In the genomic region with DNA sequence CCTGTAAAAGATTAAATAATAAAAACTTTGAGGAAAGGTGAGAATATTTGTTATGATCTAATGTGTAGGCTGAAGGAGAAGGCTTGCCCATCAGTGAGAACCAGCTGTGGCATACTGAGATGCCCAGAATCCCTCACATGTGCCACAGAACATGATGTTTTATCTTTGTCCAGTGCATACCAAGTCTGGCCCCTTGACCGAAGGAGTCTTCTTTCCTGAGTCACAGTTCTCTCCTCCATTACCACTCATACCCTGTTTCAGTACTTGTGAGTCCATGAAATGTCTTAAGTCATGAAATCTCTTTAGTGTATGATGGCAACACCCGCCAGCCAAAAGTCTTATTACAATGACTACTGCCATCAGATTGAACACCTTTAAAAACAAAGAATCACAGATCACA, we compare ENCODE assay signal across 27 cellular contexts.
"Had no signal": no experiment of that assay in that cellular context is flagged by ENCODE, and none has a peak within 500 bp of the region (broad histone marks: within the 10 kb centered on the region; RNA-seq: fewer than 3 reads in every experiment).

No MANE protein-coding gene starts in this region.

- H3K36me3 ChIP-seq: stomach, suprapubic skin, thoracic aorta, thyroid gland, tibial artery, tibial nerve, transverse colon, upper lobe of left lung, upper lobe of right lung, uterus, vagina had no signal

- DNase-seq: stimulated activated CD4-positive, alpha-beta T cell treated with anti-CD3 and anti-CD28 coated beads, Interleukin-2, amount 100 ng/mL, for 48 hours; stimulated activated CD4-positive, alpha-beta T cell treated with anti-CD3 and anti-CD28 coated beads, Interleukin-4, amount 100 ng/mL, for 1 hour; stimulated activated CD4-positive, alpha-beta T cell treated with anti-CD3 and anti-CD28 coated beads, Interleukin-4, amount 100 ng/mL, for 24 hours; stimulated activated CD4-positive, alpha-beta T cell treated with anti-CD3 and anti-CD28 coated beads, Interleukin-4, amount 100 ng/mL, for 4 hours; stimulated activated CD8-positive, alpha-beta memory T cell treated with anti-CD3 and anti-CD28 coated beads, Interleukin-4, amount 100 ng/mL, for 48 hours; stimulated activated naive B cell treated with anti-CD40 and anti-IgM and Interleukin-4, amounts not matched to agents 10 μg/mL and 1 μg/mL and 100 μg/mL, for 72 hours; stimulated activated naive CD4-positive, alpha-beta T cell; stimulated activated naive CD4-positive, alpha-beta T cell treated with Interleukin-2 at 50 U/mL for 16 hours; stimulated activated naive CD8-positive, alpha-beta T cell treated with anti-CD3 and anti-CD28 coated beads, Interleukin-15, amount 100 ng/mL, for 72 hours; stimulated activated naive CD8-positive, alpha-beta T cell treated with anti-CD3 and anti-CD28 coated beads, Interleukin-15, Interleukin-2, amounts not matched to agents 100 U/mL and 50 U/mL, for 24 hours; stomach; substantia nigra; testis; thyroid gland; tibial artery; transverse colon; trophoblast cell; upper lobe of left lung; upper lobe of right lung; uterus had no signal

- ATAC-seq: stimulated activated effector memory CD8-positive, alpha-beta T cell treated with anti-CD3 and anti-CD28 coated beads, Interleukin-12 subunit alpha, Interleukin-12 subunit beta, amount 100 ng/mL, for 72 hours; stimulated activated memory B cell treated with anti-CD40 and anti-IgM and Interleukin-4, amounts not matched to agents 10 μg/mL and 1 μg/mL and 100 μg/mL, for 72 hours; stimulated activated naive B cell treated with anti-CD40 and anti-IgM and Interleukin-4, amounts not matched to agents 10 μg/mL and 1 μg/mL and 100 μg/mL, for 72 hours; stimulated activated naive CD8-positive, alpha-beta T cell treated with anti-CD3 and anti-CD28 coated beads, Interleukin-15, amount 100 ng/mL, for 72 hours; stimulated activated naive CD8-positive, alpha-beta T cell treated with anti-CD3 and anti-CD28 coated beads, Interleukin-15, Interleukin-2, amounts not matched to agents 100 U/mL and 50 U/mL, for 24 hours; upper lobe of right lung had no signal

- H3K4me1 ChIP-seq: stomach, suprapubic skin, testis, thyroid gland, tibial artery, tibial nerve, transverse colon, upper lobe of left lung, upper lobe of right lung, uterus, vagina had no signal

- H3K27me3 ChIP-seq: stomach, suprapubic skin, testis, thyroid gland, tibial artery, tibial nerve, transverse colon, upper lobe of left lung, upper lobe of right lung, uterus, vagina had no signal

- H3K4me3 ChIP-seq: stomach, suprapubic skin, testis, thoracic aorta, thyroid gland, tibial artery, tibial nerve, transverse colon, upper lobe of left lung, upper lobe of right lung, uterus, vagina had no signal

- FAIRE-seq: urothelium cell line had no signal

- H3K9me3 ChIP-seq: stomach, suprapubic skin, testis, thoracic aorta, thyroid gland, tibial artery, tibial nerve, transverse colon, upper lobe of left lung, upper lobe of right lung, uterus, vagina had no signal

- H3K27ac ChIP-seq: stomach, suprapubic skin, testis, thoracic aorta, thyroid gland, tibial artery, tibial nerve, transverse colon, upper lobe of left lung, upper lobe of right lung, uterus, vagina had no signal
